1 cellular context compared by ENCODE assay signal in genomic region chr11:64653388-64653973, GRCh38.
TF ChIP-seq lines count a peak whose summit lies in the region.

No MANE protein-coding gene starts in this region.

TF ChIP-seq in SK-N-SH treated with all-trans-retinoic acid at 6 μM for 48 hours, 23 proteins besides CTCF, POLR2A, EP300 and RAD21 (continued from another document):
- no peak for TF ChIP-seq TSHZ2 (CRISPR knock-in tag; IDR thresholded peaks at IDR 0.05)
- TF ChIP-seq ZC3H10 (CRISPR knock-in tag; IDR thresholded peaks at IDR 0.05), result no peak
- TF ChIP-seq BACH2 (CRISPR knock-in tag; IDR thresholded peaks at IDR 0.05; ENCODE audit: borderline replicate concordance), result no peak
- no peak for TF ChIP-seq RARB (CRISPR knock-in tag; IDR thresholded peaks at IDR 0.05)
